8 cellular contexts compared by ENCODE assay signal in the genomic region with DNA sequence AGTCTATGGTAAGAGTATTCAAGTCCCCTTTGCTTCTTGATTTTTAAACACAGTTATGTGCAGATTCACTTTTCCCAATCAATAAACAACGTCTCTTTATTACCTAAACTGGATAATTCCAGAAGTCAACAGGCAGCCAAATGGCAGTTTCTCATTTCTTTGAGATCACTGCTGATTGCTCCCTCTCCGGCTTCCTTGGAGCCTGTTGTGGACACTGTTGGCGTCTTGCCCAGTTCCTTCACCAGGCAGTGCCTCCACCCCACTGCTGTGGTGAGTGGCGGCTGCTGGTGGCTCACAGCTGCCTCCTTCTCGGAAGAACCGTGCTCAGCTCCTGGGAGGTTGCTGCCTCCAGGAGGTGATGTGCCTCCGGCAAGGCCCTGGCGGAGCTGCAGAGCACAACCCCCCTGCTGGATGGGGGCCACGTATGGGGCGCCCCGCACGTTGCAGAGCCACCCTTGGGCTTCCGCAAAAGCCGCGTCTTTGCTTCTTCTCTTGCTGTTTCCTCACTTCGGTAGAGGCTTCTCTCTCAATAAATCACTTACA.
DNase-seq lines count a peak whose midpoint lies in the region; ATAC-seq and TF ChIP-seq lines count a peak whose summit lies in the region.

No MANE protein-coding gene starts in this region.

- H3K4me1 Mint-ChIP-seq in activated T-helper 17 cell treated with anti-CD3 and anti-CD28 coated beads, Interleukin-2, amount 50 U/mL, for 72 hours = peaks cover 20% of the 10 kb centered on the region

- peaks cover 4% of the 10 kb centered on the region for H3K27me3 Mint-ChIP-seq in activated T-helper 17 cell treated with anti-CD3 and anti-CD28 coated beads, Interleukin-2, amount 50 U/mL, for 72 hours

- H3K9me3 ChIP-seq in gastrocnemius medialis = no peaks in the 10 kb centered on the region

- H3K27ac Mint-ChIP-seq in activated T-helper 17 cell treated with anti-CD3 and anti-CD28 coated beads, Interleukin-2, amount 50 U/mL, for 72 hours = no peak overlapping the region

- peaks cover 6% of the 10 kb centered on the region for H3K36me3 Mint-ChIP-seq in activated T-helper 17 cell treated with anti-CD3 and anti-CD28 coated beads, Interleukin-2, amount 50 U/mL, for 72 hours (ENCODE audit: low read depth)

- H3K27ac ChIP-seq in gastrocnemius medialis = no peak overlapping the region

- TF ChIP-seq CTCF in fibroblast of villous mesenchyme (IDR thresholded peaks at IDR 0.05; ENCODE audit: insufficient read depth, low read depth, low read length) (peak; percentile 10), gastrocnemius medialis (IDR thresholded peaks at IDR 0.05 in 4 of 5, conservative IDR thresholded peaks at IDR 0.05 in 1 of 5) (no peak)

- peak overlapping the region; percentile 3 for H3K4me3 ChIP-seq in fibroblast of villous mesenchyme (ENCODE audit: low read depth, low read length)
- H3K4me3 ChIP-seq in gastrocnemius medialis = no peak overlapping the region

- H3K4me1 ChIP-seq in gastrocnemius medialis = no peaks in the 10 kb centered on the region

- no peaks in the 10 kb centered on the region for H3K36me3 ChIP-seq in gastrocnemius medialis

- ATAC-seq in gastrocnemius medialis = no peak
- ATAC-seq in activated T-helper 17 cell treated with anti-CD3 and anti-CD28 coated beads, Interleukin-2, amount 50 U/mL, for 72 hours (replicated peaks) = no peak

- intact Hi-C loops in gastrocnemius medialis (cut with DNase I; ENCODE audit: low total_unique reads) = no loop called here

- TF ChIP-seq POLR2A in gastrocnemius medialis (IDR thresholded peaks at IDR 0.05) = no peak

- in situ Hi-C loops in gastrocnemius medialis (cut with MboI; ENCODE audit: low sequenced_read_pairs in 4 of 4) = no loop called here

- H3K4me3 Mint-ChIP-seq in activated T-helper 17 cell treated with anti-CD3 and anti-CD28 coated beads, Interleukin-2, amount 50 U/mL, for 72 hours = no peak overlapping the region

- peaks cover 5% of the 10 kb centered on the region for H3K9me3 Mint-ChIP-seq in activated T-helper 17 cell treated with anti-CD3 and anti-CD28 coated beads, Interleukin-2, amount 50 U/mL, for 72 hours

- H3K27me3 ChIP-seq in gastrocnemius medialis = no peaks in the 10 kb centered on the region

- peak; percentile 28 for DNase-seq in HuH-7.5 (ENCODE audit: low spot score)
- DNase-seq in RPMI7951 (ENCODE audit: low read depth) = peak; percentile 95
- peak; percentile 84 for DNase-seq in fibroblast of villous mesenchyme (ENCODE audit: low read depth)
- peak; percentile 11 to 17 for DNase-seq in gastrocnemius medialis
- DNase-seq in NK-92 (lab: John Stamatoyannopoulos, UW; ENCODE audit: unreplicated experiment) = no peak
- DNase-seq in activated naive CD4-positive, alpha-beta T cell treated with anti-CD3 and anti-CD28 coated beads, Interleukin-2, amount 50 U/mL, for 16 hours = no peak
- DNase-seq in activated CD4-positive, alpha-beta T cell treated with anti-CD3 and anti-CD28 coated beads for 1 hour = no peak

Comparison
In these comparisons a context has a peak if more than half of its experiments do, and no peak if none do; other contexts are left out.
1. DNase-seq: peak in HuH-7.5 (single experiment), RPMI7951 (single experiment), fibroblast of villous mesenchyme (single experiment) and gastrocnemius medialis (2 of 2); none in NK-92 (single experiment), activated naive CD4-positive, alpha-beta T cell treated with anti-CD3 and anti-CD28 coated beads, Interleukin-2, amount 50 U/mL, for 16 hours (single experiment) and activated CD4-positive, alpha-beta T cell treated with anti-CD3 and anti-CD28 coated beads for 1 hour (single experiment).